In genomic region chr16:16861546-16861945, GRCh38 we compare ENCODE assay signal across 9 cellular contexts.
DNase-seq lines count a peak whose midpoint lies in the region; ATAC-seq, FAIRE-seq and TF ChIP-seq lines count a peak whose summit lies in the region.
"Had no signal": no experiment of that assay in that cellular context is flagged by ENCODE, and none has a peak within 500 bp of the region (broad histone marks: within the 10 kb centered on the region; RNA-seq: fewer than 3 reads in every experiment).

No MANE protein-coding gene starts in this region.

- no peaks in the 10 kb centered on the region for H3K4me1 ChIP-seq in keratinocyte (ENCODE audit: control insufficient read depth, extremely low read depth, insufficient read depth, low read length)

- H3K27ac ChIP-seq in keratinocyte (ENCODE audit: control insufficient read depth, insufficient read depth, low read length): no peak overlapping the region

- H3K36me3 ChIP-seq in keratinocyte (ENCODE audit: control insufficient read depth in 2 of 2, extremely low read depth in 1 of 2, insufficient read depth in 2 of 2, low read length in 2 of 2): no peaks in the 10 kb centered on the region

- H3K9me3 ChIP-seq in keratinocyte (ENCODE audit: control insufficient read depth, low read depth, low read length): no peaks in the 10 kb centered on the region

- no peak overlapping the region for H3K9ac ChIP-seq in keratinocyte (ENCODE audit: control insufficient read depth, extremely low read depth, insufficient read depth, low read length)

- peak; percentile 61 for TF ChIP-seq CTCF in astrocyte of the spinal cord (IDR thresholded peaks at IDR 0.05; ENCODE audit: low read depth, low read length)
- TF ChIP-seq CTCF in keratinocyte (optimal IDR thresholded peaks at IDR 0.05 in 1 of 3, IDR thresholded peaks at IDR 0.05 in 1 of 3, conservative IDR thresholded peaks at IDR 0.05 in 1 of 3; ENCODE audit: extremely low read depth in 1 of 3, insufficient read depth in 2 of 3, low read length in 3 of 3): peak; percentile 53 to 67 (median 66)

- in situ Hi-C loops in astrocyte of the spinal cord (cut with HindIII; ENCODE audit: low sequenced_read_pairs): no loop called here

- peak; percentile 24 for DNase-seq in GDM1 (lab: John Stamatoyannopoulos, UW)
- peak; percentile 58 for DNase-seq in LoVo (ENCODE audit: low spot score)
- DNase-seq in T-helper 9 cell: peak; percentile 41
- peak; percentile 19 for DNase-seq in astrocyte of the spinal cord (ENCODE audit: low read depth, low spot score)
- no peak for DNase-seq in keratinocyte (ENCODE audit: low read depth, low spot score)
- peak; percentile 49 to 60 for DNase-seq in stimulated activated CD4-positive, alpha-beta T cell treated with anti-CD3 and anti-CD28 coated beads, Interleukin-2, amount 100 ng/mL, for 48 hours
- no peak for DNase-seq in HCEC 1CT

- dilution Hi-C loops in keratinocyte (cut with MboI; ENCODE audit: extremely low pct_ligation_motif_present, low sequenced_read_pairs): no loop called here

- H3K27me3 ChIP-seq in keratinocyte (ENCODE audit: control insufficient read depth, extremely low read depth, insufficient read depth, low read length): no peaks in the 10 kb centered on the region

- no peak for ATAC-seq in HG02759 (IDR thresholded peaks at IDR 0.05; ENCODE audit: unreplicated experiment)

- FAIRE-seq in keratinocyte (lab: Jason Lieb, UNC): no peak
- FAIRE-seq: colon had no signal

- no peaks in the 10 kb centered on the region for H4K20me1 ChIP-seq in keratinocyte (ENCODE audit: control insufficient read depth, extremely low read depth, insufficient read depth, low read length)

- H3K4me2 ChIP-seq in keratinocyte (ENCODE audit: control insufficient read depth, extremely low read depth, insufficient read depth, low read depth, low read length): no peak overlapping the region

- no peaks in the 10 kb centered on the region for H3K9me1 ChIP-seq in keratinocyte (ENCODE audit: control insufficient read depth, extremely low read depth, insufficient read depth, low read length)

- no peak overlapping the region for H3K4me3 ChIP-seq in astrocyte of the spinal cord (ENCODE audit: low read depth, low read length)
- no peak overlapping the region for H3K4me3 ChIP-seq in keratinocyte (ENCODE audit: control insufficient read depth in 2 of 3, extremely low read depth in 1 of 3, insufficient read depth in 2 of 3, low read depth in 1 of 3, low read length in 3 of 3)

- no peaks in the 10 kb centered on the region for H3K79me2 ChIP-seq in keratinocyte (ENCODE audit: control insufficient read depth, insufficient read depth, low read length)

- H2AFZ ChIP-seq in keratinocyte (ENCODE audit: control insufficient read depth, low read length): no peak overlapping the region

Comparison
In these comparisons a context has a peak if more than half of its experiments do, and no peak if none do; other contexts are left out.
1. DNase-seq: peak in GDM1 (single experiment), LoVo (single experiment), T-helper 9 cell (single experiment), astrocyte of the spinal cord (single experiment) and stimulated activated CD4-positive, alpha-beta T cell treated with anti-CD3 and anti-CD28 coated beads, Interleukin-2, amount 100 ng/mL, for 48 hours (2 of 2); none in keratinocyte (single experiment) and HCEC 1CT (single experiment).